Comparison of ENCODE assay signal across 8 cellular contexts in the genomic region with DNA sequence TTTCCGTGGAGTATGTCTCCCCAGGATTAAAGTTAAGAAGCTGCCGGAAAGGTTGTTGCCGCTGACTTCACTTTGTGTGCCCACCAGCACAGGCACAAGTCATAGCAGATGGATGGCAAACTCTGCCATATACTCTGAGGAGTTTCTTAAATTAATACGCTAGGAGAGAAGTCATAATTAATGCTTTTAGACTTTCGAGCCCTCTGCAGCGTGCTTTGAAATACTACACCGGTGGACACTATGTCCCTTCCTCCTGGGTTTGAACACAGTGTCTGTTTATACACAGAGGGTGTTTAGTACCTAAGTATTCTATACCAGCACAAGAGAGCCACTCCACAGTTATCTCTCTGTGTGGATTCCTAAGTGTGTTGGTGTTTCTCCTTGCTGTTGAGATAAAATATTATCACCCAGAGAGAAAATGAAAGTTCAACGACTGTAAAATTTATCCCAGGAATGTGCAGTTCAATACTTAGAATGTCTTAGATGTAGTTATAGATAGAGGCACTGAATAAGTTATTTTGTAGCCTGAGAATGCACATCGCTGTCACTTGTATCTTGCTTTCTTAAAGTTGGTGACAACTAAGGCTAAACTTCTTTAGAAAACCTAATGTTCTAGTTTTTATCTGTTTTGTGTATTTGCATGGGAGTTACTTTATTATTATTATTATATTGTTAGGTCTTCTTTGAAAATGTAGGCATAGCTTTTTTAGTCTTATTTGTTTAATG. TPM values are rescaled to one million over a fixed set of nuclear protein-coding genes. Genes with fewer than 3 reads are reported as not detected.
DNase-seq lines count a peak whose midpoint lies in the region; ATAC-seq, FAIRE-seq and TF ChIP-seq lines count a peak whose summit lies in the region.

No MANE protein-coding gene starts in this region.

- POLR2A ChIA-PET in A549 (lab: Yijun Ruan, JAX), result interaction anchor here (0.8 kb wide), 1 partner anchor 67 kb away, joined by 3 read pairs; no protein-coding TSS in a partner anchor

- H3K4me1 ChIP-seq in A549 (peaks cover 56% of the 10 kb centered on the region), HAP-1 (peaks cover 42% of the 10 kb centered on the region), pancreas (peaks cover 10 to 51% (median 44%) of the 10 kb centered on the region in 3 donors)

- H3K9me3 ChIP-seq in A549, result no peaks in the 10 kb centered on the region
- H3K9me3 ChIP-seq in HAP-1, result no peaks in the 10 kb centered on the region
- H3K9me3 ChIP-seq in T-helper 17 cell (ENCODE audit: control insufficient read depth, low read length, poor library complexity, severe bottlenecking), result no peaks in the 10 kb centered on the region
- no peaks in the 10 kb centered on the region for H3K9me3 ChIP-seq in pancreas

- no peak for TF ChIP-seq EP300 in A549 (IDR thresholded peaks at IDR 0.05)

- H3K36me3 ChIP-seq in HAP-1 (replicated peaks) (no peaks in the 10 kb centered on the region), pancreas (no peaks in the 10 kb centered on the region)

- peaks cover 49% of the 10 kb centered on the region for H3K4me1 Mint-ChIP-seq in T-helper 17 cell

- no peaks in the 10 kb centered on the region for H3K27me3 ChIP-seq in HAP-1 (ENCODE audit: low read depth)
- H3K27me3 ChIP-seq in pancreas, result no peaks in the 10 kb centered on the region

- H3K4me3 Mint-ChIP-seq in T-helper 17 cell, result peak overlapping the region; percentile 92

- DNase-seq in A549 (ENCODE audit: low read depth in 1 of 2, low spot score in 1 of 2) (no peak), HAP-1 (ENCODE audit: low spot score in 2 of 2) (peak in 1 of 2 experiments; percentile 30), T-helper 17 cell (no peak), fibroblast of mammary gland (ENCODE audit: low read depth) (peak; percentile 39), pancreas (no peak), GM10266 (ENCODE audit: extremely low spot score) (no peak)

- H3K4me2 ChIP-seq in A549, result peak overlapping the region; percentile 69

- H3K36me3 Mint-ChIP-seq in T-helper 17 cell (ENCODE audit: low read depth), result peaks cover 7% of the 10 kb centered on the region

- TF ChIP-seq CTCF in A549 (IDR thresholded peaks at IDR 0.05) (no peak), fibroblast of mammary gland (conservative IDR thresholded peaks at IDR 0.05; ENCODE audit: control insufficient read depth, insufficient read depth, low read depth, low read length) (no peak), pancreas (IDR thresholded peaks at IDR 0.05) (no peak), GM10266 (IDR thresholded peaks at IDR 0.05; ENCODE audit: control insufficient read depth, insufficient read depth, low read depth, missing control alignments) (no peak)

- CTCF ChIA-PET in A549 (lab: Yijun Ruan, JAX), result no interaction called here

- ATAC-seq in A549 (peak in 1 of 2 experiments; percentile 16; a peak in 3 of 6 replicates), T-helper 17 cell (no peak), pancreas (peak in 3 of 4 donors; percentile 4 to 20 (median 13)), HG03196 (IDR thresholded peaks at IDR 0.05; ENCODE audit: unreplicated experiment) (no peak), HG03432 (IDR thresholded peaks at IDR 0.05; ENCODE audit: unreplicated experiment) (no peak)

- H3K27ac Mint-ChIP-seq in T-helper 17 cell, result peak overlapping the region; percentile 95

- intact Hi-C loops in pancreas (cut with DNase I), result no loop called here

- in situ Hi-C loops in HAP-1 (cut with MboI; ENCODE audit: low sequenced_read_pairs), result no loop called here

- H3K4me3 ChIP-seq in A549, result peak overlapping the region; percentile 65
- H3K4me3 ChIP-seq in HAP-1, result peak overlapping the region; percentile 60
- peak overlapping the region; percentile 83 for H3K4me3 ChIP-seq in fibroblast of mammary gland (ENCODE audit: control insufficient read depth, low read depth, low read length)
- peak overlapping the region; percentile 66 to 85 (median 72) for H3K4me3 ChIP-seq in pancreas

- TF ChIP-seq RAD21 in A549 (conservative IDR thresholded peaks at IDR 0.05 in 1 of 2, IDR thresholded peaks at IDR 0.05 in 1 of 2), result 0 out of 5 replicates have a peak, but pooled peaks of 1 of the 2 experiments have one; percentile 6

- FAIRE-seq in A549 (lab: Jason Lieb, UNC) (no peak), pancreas (lab: Jason Lieb, UNC) (no peak)

- WGBS in A549 (ENCODE audit: missing lambda C conversion rate), result under 1% methylated on average over 9 of the region's 9 CpGs
- WGBS in pancreas, 2 donors, result 0 to 1% methylated on average over 9 of the region's 9 CpGs

- no peaks in the 10 kb centered on the region for H3K27me3 Mint-ChIP-seq in T-helper 17 cell

- H3K27ac ChIP-seq in A549 (peak overlapping the region; percentile 96 to 98), pancreas (peak overlapping the region; percentile 97 to 99 (median 98))

- TF ChIP-seq POLR2A in A549 (IDR thresholded peaks at IDR 0.05; ENCODE audit: low read length), result no peak

TF ChIP-seq in A549, 52 proteins besides CTCF, POLR2A, EP300 and RAD21:
- TF ChIP-seq HOXB13 (CRISPR knock-in tag; IDR thresholded peaks at IDR 0.05; ENCODE audit: low read depth) (no peak), FOXS1 (CRISPR knock-in tag; IDR thresholded peaks at IDR 0.05) (no peak), RFX5 (IDR thresholded peaks at IDR 0.05) (no peak), MYC (IDR thresholded peaks at IDR 0.05; ENCODE audit: borderline replicate concordance, low read length) (no peak), ZFP36 (IDR thresholded peaks at IDR 0.05; ENCODE audit: borderline replicate concordance, partially characterized antibody) (no peak), CEBPB (IDR thresholded peaks at IDR 0.05) (no peak), JUN (IDR thresholded peaks at IDR 0.05) (no peak), GATA3 (IDR thresholded peaks at IDR 0.05; ENCODE audit: borderline replicate concordance) (no peak), ZC3H11A (IDR thresholded peaks at IDR 0.05) (no peak), MAZ (IDR thresholded peaks at IDR 0.05; ENCODE audit: borderline replicate concordance, low read depth, low read length) (no peak), BHLHE40 (IDR thresholded peaks at IDR 0.05; ENCODE audit: low read depth, low read length) (no peak), JUNB (IDR thresholded peaks at IDR 0.05) (no peak), KDM1A (IDR thresholded peaks at IDR 0.05; ENCODE audit: low read depth) (no peak), MAFK (IDR thresholded peaks at IDR 0.05; ENCODE audit: partially characterized antibody) (no peak), EHMT2 (IDR thresholded peaks at IDR 0.05; ENCODE audit: low read depth) (no peak), SREBF2 (IDR thresholded peaks at IDR 0.05) (no peak), TFCP2L1 (CRISPR knock-in tag; IDR thresholded peaks at IDR 0.05) (no peak), NFE2L2 (conservative IDR thresholded peaks at IDR 0.05; ENCODE audit: low read length) (no peak), TP53 (CRISPR knock-in tag; IDR thresholded peaks at IDR 0.05) (no peak)
- TF ChIP-seq, protein P1, sequence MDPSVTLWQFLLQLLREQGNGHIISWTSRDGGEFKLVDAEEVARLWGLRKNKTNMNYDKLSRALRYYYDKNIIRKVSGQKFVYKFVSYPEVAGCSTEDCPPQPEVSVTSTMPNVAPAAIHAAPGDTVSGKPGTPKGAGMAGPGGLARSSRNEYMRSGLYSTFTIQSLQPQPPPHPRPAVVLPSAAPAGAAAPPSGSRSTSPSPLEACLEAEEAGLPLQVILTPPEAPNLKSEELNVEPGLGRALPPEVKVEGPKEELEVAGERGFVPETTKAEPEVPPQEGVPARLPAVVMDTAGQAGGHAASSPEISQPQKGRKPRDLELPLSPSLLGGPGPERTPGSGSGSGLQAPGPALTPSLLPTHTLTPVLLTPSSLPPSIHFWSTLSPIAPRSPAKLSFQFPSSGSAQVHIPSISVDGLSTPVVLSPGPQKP (IDR thresholded peaks at IDR 0.05; ENCODE audit: low read depth, low read length), result no peak

RNA-seq across cellular contexts. Expression of gene MBNL1, which starts 1.6 kb away (rescaled TPM):
- polyA plus RNA-seq in A549 (2011; rRNA removed), result 92.5 and 114 TPM in 2 replicates
- 38.1 and 53.4 TPM in 2 replicates for polyA plus RNA-seq in A549 (2012; cell fraction: cytosol; rRNA removed)
- 23.1 and 23.7 TPM in 2 replicates for polyA plus RNA-seq in A549 (2012; cell fraction: nucleus; rRNA removed)
- 59.6 to 60.5 TPM (median 59.9 TPM) in 3 replicates for polyA plus RNA-seq in A549 (2017; fragmentation: RNase III; extraction: RNeasy Plus Mini Kit Qiagen cat#74134 plus additional on column Dnase treatment)
- polyA minus RNA-seq in A549 (2011; rRNA and poly(A)+ RNA removed), result 330 and 339 TPM in 2 replicates
- 100 to 1,000 TPM; 641 to 725 TPM for total RNA-seq in T-helper 17 cell
- 10 to 100 TPM; 30.5 to 73.2 (median 49.2) TPM for total RNA-seq in pancreas
- polyA plus RNA-seq in pancreas, result 10 to 100 TPM; 15.2 to 22.2 TPM

Comparison
In these comparisons a context has a peak if more than half of its experiments do, and no peak if none do; other contexts are left out.
1. ATAC-seq: peak in pancreas (3 of 4); none in T-helper 17 cell (single experiment), HG03196 (single experiment) and HG03432 (single experiment).
2. RNA of gene MBNL1, which starts 1.6 kb away (total RNA-seq): 641 to 725 TPM in T-helper 17 cell; 30.5 to 73.2 TPM in pancreas; every median in the first group is over 4 times any median in the second.
3. Peak in every context shown above with its lines, with median percentiles within 50 percentile points of each other: H3K4me3 ChIP-seq.